8 cellular contexts compared by ENCODE assay signal in genomic region chr2:219178377-219179175, GRCh38. TPM values are rescaled to one million over a fixed set of nuclear protein-coding genes. Genes with fewer than 3 reads are reported as not detected.
DNase-seq lines count a peak whose midpoint lies in the region; ATAC-seq and TF ChIP-seq lines count a peak whose summit lies in the region.

No MANE protein-coding gene starts in this region.

- peaks cover 43% of the 10 kb centered on the region for H3K36me3 ChIP-seq in BJ (ENCODE audit: control insufficient read depth, insufficient read depth, low read length)

- TF ChIP-seq CTCF in BJ (IDR thresholded peaks at IDR 0.05; ENCODE audit: insufficient read depth, low read depth, low read length) = no peak
- no peak for TF ChIP-seq CTCF in cardiac fibroblast (IDR thresholded peaks at IDR 0.05; ENCODE audit: low read depth, low read length)

- H3K4me3 ChIP-seq in BJ (ENCODE audit: low read depth, low read length) = peak overlapping the region; percentile 95
- peak overlapping the region; percentile 75 to 88 for H3K4me3 ChIP-seq in cardiac fibroblast (replicated peaks in 1 of 2; ENCODE audit: low read depth in 2 of 2, low read length in 2 of 2)

- peak overlapping the region; percentile 99 for H3K27ac ChIP-seq in layer of hippocampus (ENCODE audit: low read depth, low read length)

- POLR2A ChIA-PET in BJ (lab: Charles Lee) = no interaction called here

- no peak for DNase-seq in BJ (ENCODE audit: low read depth)
- peak; percentile 34 for DNase-seq in SW480 (ENCODE audit: low spot score)
- DNase-seq in cardiac fibroblast (ENCODE audit: low read depth in 2 of 2) = peak; percentile 32 to 36
- peak; percentile 50 to 53 for DNase-seq in stimulated activated CD4-positive, alpha-beta T cell treated with anti-CD3 and anti-CD28 coated beads, Interleukin-2, amount 100 ng/mL, for 24 hours
- DNase-seq in NCI-H1048 (lab: John Stamatoyannopoulos, UW) = no peak

- H3K27me3 ChIP-seq in BJ (ENCODE audit: control insufficient read depth, insufficient read depth, low read length) (no peaks in the 10 kb centered on the region), layer of hippocampus (ENCODE audit: control insufficient read depth, insufficient read depth, low read length) (no peaks in the 10 kb centered on the region)

- ATAC-seq in GM19328 (IDR thresholded peaks at IDR 0.05; ENCODE audit: unreplicated experiment) (peak; percentile 14), HG03354 (IDR thresholded peaks at IDR 0.05; ENCODE audit: poor library complexity, severe bottlenecking, unreplicated experiment) (peak; percentile 11)

- CTCF ChIA-PET in BJ (lab: Yijun Ruan, JAX) = interaction anchor here (1.3 kb wide), 1 partner anchor 99 kb away, joined by 3 read pairs; no protein-coding TSS in a partner anchor

RNA-seq across cellular contexts. Expression of gene RETREG2, which starts 0.5 kb away (rescaled TPM):
- polyA plus RNA-seq in BJ (2011; rRNA removed) = 95.9 and 131 TPM in 2 replicates
- polyA minus RNA-seq in BJ (2011; rRNA and poly(A)+ RNA removed) = 113 and 144 TPM in 2 replicates

RNA-seq across cellular contexts. Expression of gene CNPPD1, which starts 1.9 kb away (rescaled TPM):
- 43.5 and 66.9 TPM in 2 replicates for polyA plus RNA-seq in BJ (2011; rRNA removed)
- 12.4 and 18.1 TPM in 2 replicates for polyA minus RNA-seq in BJ (2011; rRNA and poly(A)+ RNA removed)

RNA-seq across cellular contexts. Expression of gene SLC23A3, which starts 8.7 kb away (rescaled TPM):
- polyA plus RNA-seq in BJ (2011; rRNA removed) = 1.1 and 1.3 TPM in 2 replicates
- polyA minus RNA-seq in BJ (2011; rRNA and poly(A)+ RNA removed) = 1.3 and 1.6 TPM in 2 replicates

RNA-seq across cellular contexts. Expression of gene NHEJ1, which starts 18.0 kb away (rescaled TPM):
- 23.9 and 24.1 TPM in 2 replicates for polyA plus RNA-seq in BJ (2011; rRNA removed)
- polyA minus RNA-seq in BJ (2011; rRNA and poly(A)+ RNA removed) = 18.7 and 31.1 TPM in 2 replicates

RNA-seq across cellular contexts. Expression of gene ZFAND2B, which starts 28.0 kb away (rescaled TPM):
- 45.6 and 62.9 TPM in 2 replicates for polyA plus RNA-seq in BJ (2011; rRNA removed)
- polyA minus RNA-seq in BJ (2011; rRNA and poly(A)+ RNA removed) = 20.3 and 46.2 TPM in 2 replicates

Comparison
In these comparisons a context has a peak if more than half of its experiments do, and no peak if none do; other contexts are left out.
1. DNase-seq: peak in SW480 (single experiment), cardiac fibroblast (2 of 2) and stimulated activated CD4-positive, alpha-beta T cell treated with anti-CD3 and anti-CD28 coated beads, Interleukin-2, amount 100 ng/mL, for 24 hours (2 of 2); none in BJ (single experiment) and NCI-H1048 (single experiment).